8 cellular contexts compared by ENCODE assay signal in genomic region chr7:151351967-151352366, GRCh38. TPM values are rescaled to one million over a fixed set of nuclear protein-coding genes. Genes with fewer than 3 reads are reported as not detected.
DNase-seq lines count a peak whose midpoint lies in the region; ATAC-seq and FAIRE-seq lines count a peak whose summit lies in the region.

No MANE protein-coding gene starts in this region.

- H3K27ac ChIP-seq in Karpas-422 (ENCODE audit: low read length), result peak overlapping the region; percentile 49

- H3K27ac Mint-ChIP-seq in activated T-helper 1 cell treated with anti-CD3 and anti-CD28 coated beads, Interleukin-12 subunit alpha, Interleukin-12 subunit beta, Interleukin-2, Interleukin-4 antibody, amounts not matched to agents 30 ng/mL and 10 ng/mL and 1 ng/mL, durations not matched to agents 14 hours and 24 hours and 36 hours, result peak overlapping the region; percentile 93

- H3K9me3 Mint-ChIP-seq in activated T-helper 1 cell treated with anti-CD3 and anti-CD28 coated beads, Interleukin-12 subunit alpha, Interleukin-12 subunit beta, Interleukin-2, Interleukin-4 antibody, amounts not matched to agents 30 ng/mL and 10 ng/mL and 1 ng/mL, durations not matched to agents 14 hours and 24 hours and 36 hours, result no peaks in the 10 kb centered on the region

- H3K9me2 ChIP-seq in Karpas-422 (replicated peaks; ENCODE audit: insufficient read depth, low read length), result no peaks in the 10 kb centered on the region

- FAIRE-seq in urothelium cell line (lab: Jason Lieb, UNC), result no peak

- intact Hi-C loops in activated T-helper 1 cell treated with anti-CD3 and anti-CD28 coated beads, Interleukin-12 subunit alpha, Interleukin-12 subunit beta, Interleukin-2, Interleukin-4 antibody, amounts not matched to agents 30 ng/mL and 10 ng/mL and 1 ng/mL, durations not matched to agents 14 hours and 24 hours and 36 hours (cut with micrococcal nuclease), result loop anchor here (2.0 to 5.0 kb wide), 8 partner anchors 13 to 1513 kb away; partner anchors contain the start of genes ABCB8, ACTR3C, CHPF2 and LRRC61

- peak overlapping the region; percentile 99 for H3K4me2 ChIP-seq in Karpas-422 (ENCODE audit: low read depth, low read length, poor library complexity, severe bottlenecking)

- peaks cover 39% of the 10 kb centered on the region for H3K4me1 Mint-ChIP-seq in activated T-helper 1 cell treated with anti-CD3 and anti-CD28 coated beads, Interleukin-12 subunit alpha, Interleukin-12 subunit beta, Interleukin-2, Interleukin-4 antibody, amounts not matched to agents 30 ng/mL and 10 ng/mL and 1 ng/mL, durations not matched to agents 14 hours and 24 hours and 36 hours (ENCODE audit: low read depth)

- ATAC-seq in GM18907 (IDR thresholded peaks at IDR 0.05; ENCODE audit: unreplicated experiment), result peak; percentile 49

- no peak overlapping the region for H3K4me3 ChIP-seq in Karpas-422 (ENCODE audit: low read length)

- H3K9ac ChIP-seq in Karpas-422 (ENCODE audit: low read length), result peak overlapping the region; percentile 23; the same call in 1 of the 2 replicates

- H3K4me3 Mint-ChIP-seq in activated T-helper 1 cell treated with anti-CD3 and anti-CD28 coated beads, Interleukin-12 subunit alpha, Interleukin-12 subunit beta, Interleukin-2, Interleukin-4 antibody, amounts not matched to agents 30 ng/mL and 10 ng/mL and 1 ng/mL, durations not matched to agents 14 hours and 24 hours and 36 hours, result peak overlapping the region; percentile 65

- no peaks in the 10 kb centered on the region for H4K20me1 ChIP-seq in Karpas-422 (ENCODE audit: insufficient read depth, low read depth, low read length)

- no peaks in the 10 kb centered on the region for H3K27me3 ChIP-seq in Karpas-422 (ENCODE audit: low read length)

- H3K27me3 Mint-ChIP-seq in activated T-helper 1 cell treated with anti-CD3 and anti-CD28 coated beads, Interleukin-12 subunit alpha, Interleukin-12 subunit beta, Interleukin-2, Interleukin-4 antibody, amounts not matched to agents 30 ng/mL and 10 ng/mL and 1 ng/mL, durations not matched to agents 14 hours and 24 hours and 36 hours (ENCODE audit: insufficient read depth), result no peaks in the 10 kb centered on the region

- H3K36me3 Mint-ChIP-seq in activated T-helper 1 cell treated with anti-CD3 and anti-CD28 coated beads, Interleukin-12 subunit alpha, Interleukin-12 subunit beta, Interleukin-2, Interleukin-4 antibody, amounts not matched to agents 30 ng/mL and 10 ng/mL and 1 ng/mL, durations not matched to agents 14 hours and 24 hours and 36 hours (ENCODE audit: low read depth), result peaks cover 33% of the 10 kb centered on the region

- peaks cover 17% of the 10 kb centered on the region for H3K79me2 ChIP-seq in Karpas-422 (ENCODE audit: low read length)

- H3K36me3 ChIP-seq in Karpas-422 (ENCODE audit: insufficient read depth, low read length), result peaks cover 27% of the 10 kb centered on the region

- H2AFZ ChIP-seq in Karpas-422 (ENCODE audit: low read length), result peak overlapping the region; percentile 37; the same call in 1 of the 2 replicates

- DNase-seq in Karpas-422 (peak; percentile 50), NCI-H1417 treated with DMSO at 0.1 percent for 48 hours (lab: John Stamatoyannopoulos, UW) (no peak), inferior parietal cortex (ENCODE audit: extremely low spot score) (no peak), foreskin melanocyte (no peak), urothelium cell line (ENCODE audit: low spot score) (no peak)
- DNase-seq in activated T-helper 1 cell treated with anti-CD3 and anti-CD28 coated beads, Interleukin-12 subunit alpha, Interleukin-12 subunit beta, Interleukin-2, Interleukin-4 antibody, amounts not matched to agents 30 ng/mL and 10 ng/mL and 1 ng/mL, durations not matched to agents 14 hours and 24 hours and 36 hours (ENCODE audit: low spot score), result peak; percentile 60
- peak; percentile 23 to 46 for DNase-seq in stimulated activated CD4-positive, alpha-beta T cell treated with anti-CD3 and anti-CD28 coated beads, Interleukin-4, amount 100 ng/mL, for 4 hours

- no peaks in the 10 kb centered on the region for H3K9me3 ChIP-seq in Karpas-422 (ENCODE audit: low read length)

- H3K4me1 ChIP-seq in Karpas-422 (ENCODE audit: low read length), result peaks cover 50% of the 10 kb centered on the region

RNA-seq across cellular contexts. Expression of gene NUB1, which starts 10.4 kb away (rescaled TPM):
- 40.0 and 53.0 TPM in 2 replicates for total RNA-seq in Karpas-422 (2014; rRNA removed; shearing (Covaris generic); ENCODE audit: low replicate concordance)
- total RNA-seq in activated T-helper 1 cell treated with anti-CD3 and anti-CD28 coated beads, Interleukin-12 subunit alpha, Interleukin-12 subunit beta, Interleukin-2, Interleukin-4 antibody, amounts not matched to agents 30 ng/mL and 10 ng/mL and 1 ng/mL, durations not matched to agents 14 hours and 24 hours and 36 hours, result 40.3 and 41.2 TPM in 2 replicates

RNA-seq across cellular contexts. Expression of gene WDR86, which starts 57.9 kb away (rescaled TPM):
- not detected in 2 replicates for total RNA-seq in Karpas-422 (2014; rRNA removed; shearing (Covaris generic); ENCODE audit: low replicate concordance)
- total RNA-seq in activated T-helper 1 cell treated with anti-CD3 and anti-CD28 coated beads, Interleukin-12 subunit alpha, Interleukin-12 subunit beta, Interleukin-2, Interleukin-4 antibody, amounts not matched to agents 30 ng/mL and 10 ng/mL and 1 ng/mL, durations not matched to agents 14 hours and 24 hours and 36 hours, result not detected in 2 replicates

Comparison
In these comparisons a context has a peak if more than half of its experiments do, and no peak if none do; other contexts are left out.
1. DNase-seq: peak in Karpas-422 (single experiment), activated T-helper 1 cell treated with anti-CD3 and anti-CD28 coated beads, Interleukin-12 subunit alpha, Interleukin-12 subunit beta, Interleukin-2, Interleukin-4 antibody, amounts not matched to agents 30 ng/mL and 10 ng/mL and 1 ng/mL, durations not matched to agents 14 hours and 24 hours and 36 hours (single experiment) and stimulated activated CD4-positive, alpha-beta T cell treated with anti-CD3 and anti-CD28 coated beads, Interleukin-4, amount 100 ng/mL, for 4 hours (2 of 2); none in NCI-H1417 treated with DMSO at 0.1 percent for 48 hours (single experiment), inferior parietal cortex (single experiment), foreskin melanocyte (single experiment) and urothelium cell line (single experiment).